In genomic region chr11:12441081-12441801, GRCh38 we compare ENCODE assay signal across 19 cellular contexts.
DNase-seq lines count a peak whose midpoint lies in the region; ATAC-seq and TF ChIP-seq lines count a peak whose summit lies in the region.
"Had no signal": no experiment of that assay in that cellular context is flagged by ENCODE, and none has a peak within 500 bp of the region (broad histone marks: within the 10 kb centered on the region; RNA-seq: fewer than 3 reads in every experiment).

No MANE protein-coding gene starts in this region.

- peak; percentile 17 for DNase-seq in G401 (ENCODE audit: low spot score)
- no peak for DNase-seq in SK-N-SH
- peak; percentile 63 to 76 for DNase-seq in fibroblast of lung (ENCODE audit: low read depth in 2 of 2)
- no peak for DNase-seq in activated T-helper 1 cell treated with anti-CD3 and anti-CD28 coated beads, Interleukin-12 subunit alpha, Interleukin-12 subunit beta, Interleukin-2, Interleukin-4 antibody, amounts not matched to agents 30 ng/mL and 10 ng/mL and 1 ng/mL, durations not matched to agents 14 hours and 24 hours and 36 hours (ENCODE audit: low spot score)
- DNase-seq in hypothalamus (lab: John Stamatoyannopoulos, UW) = no peak
- no peak for DNase-seq in effector memory CD4-positive, alpha-beta T cell
- DNase-seq: activated CD4-positive, alpha-beta T cell treated with anti-CD3 and anti-CD28 coated beads for 1 hour; activated gamma-delta T cell treated with Interleukin-2 at 50 U/mL for 16 hours; BE2C; foreskin melanocyte; NCI-H146; NCI-H526; nephron progenitor cell; stimulated activated CD4-positive, alpha-beta T cell treated with anti-CD3 and anti-CD28 coated beads, Interleukin-2, amount 100 ng/mL, for 24 hours had no signal

- no peak for ATAC-seq in HG02759 (IDR thresholded peaks at IDR 0.05; ENCODE audit: unreplicated experiment)
- ATAC-seq: Panc1 had no signal

- H3K9me3 Mint-ChIP-seq in activated T-helper 1 cell treated with anti-CD3 and anti-CD28 coated beads, Interleukin-12 subunit alpha, Interleukin-12 subunit beta, Interleukin-2, Interleukin-4 antibody, amounts not matched to agents 30 ng/mL and 10 ng/mL and 1 ng/mL, durations not matched to agents 14 hours and 24 hours and 36 hours = no peaks in the 10 kb centered on the region

- no peak overlapping the region for H3K27ac Mint-ChIP-seq in activated T-helper 1 cell treated with anti-CD3 and anti-CD28 coated beads, Interleukin-12 subunit alpha, Interleukin-12 subunit beta, Interleukin-2, Interleukin-4 antibody, amounts not matched to agents 30 ng/mL and 10 ng/mL and 1 ng/mL, durations not matched to agents 14 hours and 24 hours and 36 hours
- H3K27ac Mint-ChIP-seq: nephron progenitor cell had no signal

- H3K36me3 ChIP-seq in SK-N-SH (replicated peaks in 1 of 2; ENCODE audit: control insufficient read depth in 1 of 2, insufficient read depth in 2 of 2, low read length in 1 of 2) (peaks cover 0 to 4% of the 10 kb centered on the region in 2 experiments), fibroblast of lung (ENCODE audit: control insufficient read depth, insufficient read depth, low read length) (peaks cover 1% of the 10 kb centered on the region), skeletal muscle satellite cell (ENCODE audit: insufficient read depth, low read length) (peaks cover 2% of the 10 kb centered on the region)
- H3K36me3 ChIP-seq in effector memory CD4-positive, alpha-beta T cell (ENCODE audit: control insufficient read depth, insufficient read depth, low read length) = no peaks in the 10 kb centered on the region
- H3K36me3 ChIP-seq: ascending aorta, BE2C had no signal

- no peak for TF ChIP-seq CTCF in SK-N-SH (IDR thresholded peaks at IDR 0.05)
- no peak for TF ChIP-seq CTCF in fibroblast of lung (conservative IDR thresholded peaks at IDR 0.05 in 1 of 2, IDR thresholded peaks at IDR 0.05 in 1 of 2; ENCODE audit: low read depth in 1 of 2, low read length in 2 of 2)

- H3K4me3 ChIP-seq in SK-N-SH (ENCODE audit: low read depth in 2 of 2, low read length in 1 of 2) = no peak overlapping the region
- no peak overlapping the region for H3K4me3 ChIP-seq in fibroblast of lung (replicated peaks in 1 of 4; ENCODE audit: control extremely low read depth in 1 of 4, insufficient read depth in 1 of 4, low read depth in 3 of 4, low read length in 4 of 4)
- no peak overlapping the region for H3K4me3 ChIP-seq in skeletal muscle satellite cell (ENCODE audit: low read length)
- H3K4me3 ChIP-seq in effector memory CD4-positive, alpha-beta T cell (ENCODE audit: insufficient read depth, low read depth, low read length, poor library complexity, severe bottlenecking) = no peak overlapping the region
- H3K4me3 ChIP-seq: ascending aorta, right atrium auricular region had no signal

- no peak overlapping the region for H3K9ac ChIP-seq in SK-N-SH
- H3K9ac ChIP-seq in fibroblast of lung (ENCODE audit: insufficient read depth, low read length) = no peak overlapping the region
- no peak overlapping the region for H3K9ac ChIP-seq in skeletal muscle satellite cell (ENCODE audit: low read depth, low read length)

- POLR2A ChIA-PET in SK-N-SH (lab: Yijun Ruan, JAX) = no interaction called here

- H3K36me3 Mint-ChIP-seq in activated T-helper 1 cell treated with anti-CD3 and anti-CD28 coated beads, Interleukin-12 subunit alpha, Interleukin-12 subunit beta, Interleukin-2, Interleukin-4 antibody, amounts not matched to agents 30 ng/mL and 10 ng/mL and 1 ng/mL, durations not matched to agents 14 hours and 24 hours and 36 hours (ENCODE audit: low read depth) = no peaks in the 10 kb centered on the region

- peaks cover 11% of the 10 kb centered on the region for H3F3A ChIP-seq in SK-N-SH (replicated peaks; ENCODE audit: insufficient read depth)

- H3K4me1 Mint-ChIP-seq in activated T-helper 1 cell treated with anti-CD3 and anti-CD28 coated beads, Interleukin-12 subunit alpha, Interleukin-12 subunit beta, Interleukin-2, Interleukin-4 antibody, amounts not matched to agents 30 ng/mL and 10 ng/mL and 1 ng/mL, durations not matched to agents 14 hours and 24 hours and 36 hours (ENCODE audit: low read depth) = no peaks in the 10 kb centered on the region

- peaks cover 63% of the 10 kb centered on the region for H3K79me2 ChIP-seq in SK-N-SH (ENCODE audit: insufficient read depth)
- peaks cover 30% of the 10 kb centered on the region for H3K79me2 ChIP-seq in fibroblast of lung (ENCODE audit: control insufficient read depth, insufficient read depth, low read length)

- intact Hi-C loops in activated T-helper 1 cell treated with anti-CD3 and anti-CD28 coated beads, Interleukin-12 subunit alpha, Interleukin-12 subunit beta, Interleukin-2, Interleukin-4 antibody, amounts not matched to agents 30 ng/mL and 10 ng/mL and 1 ng/mL, durations not matched to agents 14 hours and 24 hours and 36 hours (cut with micrococcal nuclease) = no loop called here

- no peaks in the 10 kb centered on the region for H3K9me3 ChIP-seq in SK-N-SH
- H3K9me3 ChIP-seq in fibroblast of lung (ENCODE audit: control insufficient read depth, insufficient read depth, low read depth, low read length) = no peaks in the 10 kb centered on the region
- no peaks in the 10 kb centered on the region for H3K9me3 ChIP-seq in skeletal muscle satellite cell (replicated peaks; ENCODE audit: low read length)
- H3K9me3 ChIP-seq in effector memory CD4-positive, alpha-beta T cell (ENCODE audit: control insufficient read depth, low read length) = no peaks in the 10 kb centered on the region
- H3K9me3 ChIP-seq: ascending aorta, BE2C, right atrium auricular region had no signal

- H4K20me1 ChIP-seq in SK-N-SH (ENCODE audit: insufficient read depth) (peaks cover 11% of the 10 kb centered on the region; the same call in 1 of the 2 replicates), fibroblast of lung (ENCODE audit: control insufficient read depth, extremely low read depth, insufficient read depth, low read length) (no peaks in the 10 kb centered on the region)

- WGBS in SK-N-SH (ENCODE audit: low lambda C conversion rate) = 55% methylated on average over 7 of the region's 7 CpGs

- H3K27ac ChIP-seq in SK-N-SH (ENCODE audit: low read depth in 2 of 2, low read length in 1 of 2) = peak overlapping the region; percentile 67 to 71; a peak in 3 of 4 replicates
- H3K27ac ChIP-seq in fibroblast of lung (ENCODE audit: insufficient read depth, low read length) = no peak overlapping the region
- no peak overlapping the region for H3K27ac ChIP-seq in effector memory CD4-positive, alpha-beta T cell (ENCODE audit: insufficient read depth, low read length, poor library complexity, severe bottlenecking)
- H3K27ac ChIP-seq: ascending aorta, right atrium auricular region had no signal

- no peaks in the 10 kb centered on the region for H3K9me2 ChIP-seq in SK-N-SH

- CTCF ChIA-PET in SK-N-SH (lab: Yijun Ruan, JAX) = interaction anchor here (1.0 to 1.2 kb wide), 3 partner anchors 12 to 452 kb away, joined by 3 to 4 read pairs (median 3); no protein-coding TSS in a partner anchor

- H3K4me3 Mint-ChIP-seq in activated T-helper 1 cell treated with anti-CD3 and anti-CD28 coated beads, Interleukin-12 subunit alpha, Interleukin-12 subunit beta, Interleukin-2, Interleukin-4 antibody, amounts not matched to agents 30 ng/mL and 10 ng/mL and 1 ng/mL, durations not matched to agents 14 hours and 24 hours and 36 hours = no peak overlapping the region
- H3K4me3 Mint-ChIP-seq: nephron progenitor cell had no signal

- no peaks in the 10 kb centered on the region for H3K27me3 ChIP-seq in SK-N-SH (ENCODE audit: insufficient read depth)
- H3K27me3 ChIP-seq in fibroblast of lung (ENCODE audit: control insufficient read depth, insufficient read depth, low read length) = no peaks in the 10 kb centered on the region
- H3K27me3 ChIP-seq in skeletal muscle satellite cell (ENCODE audit: control insufficient read depth, insufficient read depth, low read length) = no peaks in the 10 kb centered on the region
- no peaks in the 10 kb centered on the region for H3K27me3 ChIP-seq in effector memory CD4-positive, alpha-beta T cell (replicated peaks; ENCODE audit: control insufficient read depth, insufficient read depth, low read length, poor library complexity, severe bottlenecking)
- H3K27me3 ChIP-seq: ascending aorta, BE2C, right atrium auricular region had no signal

- peaks cover 0 to 15% of the 10 kb centered on the region in 2 experiments; a peak in 3 of 4 replicates for H3K4me1 ChIP-seq in SK-N-SH (ENCODE audit: control insufficient read depth in 1 of 2, insufficient read depth in 2 of 2, low read depth in 1 of 2, low read length in 1 of 2)
- H3K4me1 ChIP-seq in fibroblast of lung (ENCODE audit: control insufficient read depth, extremely low read depth, insufficient read depth, low read length) = no peaks in the 10 kb centered on the region
- H3K4me1 ChIP-seq in skeletal muscle satellite cell (ENCODE audit: control insufficient read depth, insufficient read depth, low read length) = peaks cover 20% of the 10 kb centered on the region
- no peaks in the 10 kb centered on the region for H3K4me1 ChIP-seq in effector memory CD4-positive, alpha-beta T cell (ENCODE audit: control insufficient read depth, insufficient read depth, low read length, poor library complexity, severe bottlenecking)
- H3K4me1 ChIP-seq: BE2C had no signal

- no peak for TF ChIP-seq RAD21 in SK-N-SH (IDR thresholded peaks at IDR 0.05; ENCODE audit: low read length)

- no peak overlapping the region for H2AFZ ChIP-seq in SK-N-SH (ENCODE audit: low read depth)
- H2AFZ ChIP-seq in fibroblast of lung (ENCODE audit: low read length) = no peak overlapping the region

- peaks cover 3% of the 10 kb centered on the region for H3K27me3 Mint-ChIP-seq in activated T-helper 1 cell treated with anti-CD3 and anti-CD28 coated beads, Interleukin-12 subunit alpha, Interleukin-12 subunit beta, Interleukin-2, Interleukin-4 antibody, amounts not matched to agents 30 ng/mL and 10 ng/mL and 1 ng/mL, durations not matched to agents 14 hours and 24 hours and 36 hours (ENCODE audit: insufficient read depth)

- peak overlapping the region; percentile 59; the same call in 1 of the 2 replicates for H3K4me2 ChIP-seq in SK-N-SH
- H3K4me2 ChIP-seq in fibroblast of lung (ENCODE audit: extremely low read depth, insufficient read depth, low read length) = peak overlapping the region; percentile 2
- peak overlapping the region; percentile 44 for H3K4me2 ChIP-seq in skeletal muscle satellite cell (ENCODE audit: low read length)

- in situ Hi-C loops in G401 (cut with HindIII; ENCODE audit: low sequenced_read_pairs) = no loop called here

- TF ChIP-seq EP300 in SK-N-SH (IDR thresholded peaks at IDR 0.05; ENCODE audit: borderline replicate concordance in 1 of 2, low read depth in 1 of 2, low read length in 1 of 2) = no peak

TF ChIP-seq in SK-N-SH, 30 proteins besides CTCF, POLR2A, EP300 and RAD21 (continues in another document):
- TF ChIP-seq RXRA (IDR thresholded peaks at IDR 0.05; ENCODE audit: borderline replicate concordance, low read depth) = peak; percentile 37; the same call in 1 of the 2 replicates
- TF ChIP-seq FOSL2 (IDR thresholded peaks at IDR 0.05; ENCODE audit: borderline replicate concordance, low read depth) = peak; percentile 66; the same call in 1 of the 2 replicates
- no peak for TF ChIP-seq RCOR1 (IDR thresholded peaks at IDR 0.05; ENCODE audit: low read length)
- no peak for TF ChIP-seq TEAD4 (IDR thresholded peaks at IDR 0.05; ENCODE audit: borderline replicate concordance, insufficient read depth)
- TF ChIP-seq JUND (IDR thresholded peaks at IDR 0.05) = 0 out of 2 replicates have a peak, but pooled peaks have one; percentile 18

Comparison
In these comparisons a context has a peak if more than half of its experiments do, and no peak if none do; other contexts are left out.
1. DNase-seq: peak in G401 (single experiment) and fibroblast of lung (2 of 2); none in SK-N-SH (single experiment), activated T-helper 1 cell treated with anti-CD3 and anti-CD28 coated beads, Interleukin-12 subunit alpha, Interleukin-12 subunit beta, Interleukin-2, Interleukin-4 antibody, amounts not matched to agents 30 ng/mL and 10 ng/mL and 1 ng/mL, durations not matched to agents 14 hours and 24 hours and 36 hours (single experiment), hypothalamus (0 of 51) and effector memory CD4-positive, alpha-beta T cell (0 of 3).
2. H3K27ac ChIP-seq: peak in SK-N-SH (2 of 2); none in fibroblast of lung (single experiment) and effector memory CD4-positive, alpha-beta T cell (single experiment).
3. H3K4me2 ChIP-seq: peak in every context shown above with its lines; median percentile 59 in SK-N-SH; 44 in skeletal muscle satellite cell; 2 in fibroblast of lung.